ENCODE assay signal across 1 cellular context in the genomic region with DNA sequence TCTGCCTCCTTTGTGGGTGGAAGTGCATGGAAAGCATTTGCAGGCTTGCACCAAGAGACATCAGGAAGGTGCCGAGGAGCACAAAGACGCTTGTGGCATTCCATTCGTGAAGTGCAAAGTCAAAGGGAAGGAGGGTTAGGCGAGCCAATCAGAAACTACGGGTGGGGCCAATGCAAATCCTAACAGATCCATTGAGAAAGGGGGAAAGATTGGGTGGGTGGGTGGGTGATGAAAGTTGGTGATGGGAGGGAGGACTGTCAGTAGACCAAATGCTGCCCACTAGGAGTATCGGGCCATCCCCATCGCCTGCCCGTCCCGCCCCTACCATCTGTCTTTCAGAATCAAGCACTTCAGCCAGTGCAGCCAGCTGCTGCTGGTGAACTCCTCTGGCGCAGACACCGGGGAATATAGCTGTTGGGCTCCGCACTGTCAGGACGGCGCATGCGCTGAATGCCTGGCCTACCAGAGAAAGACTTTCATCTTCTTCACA.
TF ChIP-seq lines count a peak whose summit lies in the region.

No MANE protein-coding gene starts in this region.

TF ChIP-seq in WTC11, 78 proteins besides CTCF, POLR2A, EP300 and RAD21 (continued from another document):
- TF ChIP-seq, protein P1, sequence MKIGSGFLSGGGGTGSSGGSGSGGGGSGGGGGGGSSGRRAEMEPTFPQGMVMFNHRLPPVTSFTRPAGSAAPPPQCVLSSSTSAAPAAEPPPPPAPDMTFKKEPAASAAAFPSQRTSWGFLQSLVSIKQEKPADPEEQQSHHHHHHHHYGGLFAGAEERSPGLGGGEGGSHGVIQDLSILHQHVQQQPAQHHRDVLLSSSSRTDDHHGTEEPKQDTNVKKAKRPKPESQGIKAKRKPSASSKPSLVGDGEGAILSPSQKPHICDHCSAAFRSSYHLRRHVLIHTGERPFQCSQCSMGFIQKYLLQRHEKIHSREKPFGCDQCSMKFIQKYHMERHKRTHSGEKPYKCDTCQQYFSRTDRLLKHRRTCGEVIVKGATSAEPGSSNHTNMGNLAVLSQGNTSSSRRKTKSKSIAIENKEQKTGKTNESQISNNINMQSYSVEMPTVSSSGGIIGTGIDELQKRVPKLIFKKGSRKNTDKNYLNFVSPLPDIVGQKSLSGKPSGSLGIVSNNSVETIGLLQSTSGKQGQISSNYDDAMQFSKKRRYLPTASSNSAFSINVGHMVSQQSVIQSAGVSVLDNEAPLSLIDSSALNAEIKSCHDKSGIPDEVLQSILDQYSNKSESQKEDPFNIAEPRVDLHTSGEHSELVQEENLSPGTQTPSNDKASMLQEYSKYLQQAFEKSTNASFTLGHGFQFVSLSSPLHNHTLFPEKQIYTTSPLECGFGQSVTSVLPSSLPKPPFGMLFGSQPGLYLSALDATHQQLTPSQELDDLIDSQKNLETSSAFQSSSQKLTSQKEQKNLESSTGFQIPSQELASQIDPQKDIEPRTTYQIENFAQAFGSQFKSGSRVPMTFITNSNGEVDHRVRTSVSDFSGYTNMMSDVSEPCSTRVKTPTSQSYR (CRISPR knock-in tag; IDR thresholded peaks at IDR 0.05): no peak
- TF ChIP-seq, protein P2, sequence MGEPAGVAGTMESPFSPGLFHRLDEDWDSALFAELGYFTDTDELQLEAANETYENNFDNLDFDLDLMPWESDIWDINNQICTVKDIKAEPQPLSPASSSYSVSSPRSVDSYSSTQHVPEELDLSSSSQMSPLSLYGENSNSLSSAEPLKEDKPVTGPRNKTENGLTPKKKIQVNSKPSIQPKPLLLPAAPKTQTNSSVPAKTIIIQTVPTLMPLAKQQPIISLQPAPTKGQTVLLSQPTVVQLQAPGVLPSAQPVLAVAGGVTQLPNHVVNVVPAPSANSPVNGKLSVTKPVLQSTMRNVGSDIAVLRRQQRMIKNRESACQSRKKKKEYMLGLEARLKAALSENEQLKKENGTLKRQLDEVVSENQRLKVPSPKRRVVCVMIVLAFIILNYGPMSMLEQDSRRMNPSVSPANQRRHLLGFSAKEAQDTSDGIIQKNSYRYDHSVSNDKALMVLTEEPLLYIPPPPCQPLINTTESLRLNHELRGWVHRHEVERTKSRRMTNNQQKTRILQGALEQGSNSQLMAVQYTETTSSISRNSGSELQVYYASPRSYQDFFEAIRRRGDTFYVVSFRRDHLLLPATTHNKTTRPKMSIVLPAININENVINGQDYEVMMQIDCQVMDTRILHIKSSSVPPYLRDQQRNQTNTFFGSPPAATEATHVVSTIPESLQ (CRISPR knock-in tag; IDR thresholded peaks at IDR 0.05): no peak
- TF ChIP-seq, protein P3, sequence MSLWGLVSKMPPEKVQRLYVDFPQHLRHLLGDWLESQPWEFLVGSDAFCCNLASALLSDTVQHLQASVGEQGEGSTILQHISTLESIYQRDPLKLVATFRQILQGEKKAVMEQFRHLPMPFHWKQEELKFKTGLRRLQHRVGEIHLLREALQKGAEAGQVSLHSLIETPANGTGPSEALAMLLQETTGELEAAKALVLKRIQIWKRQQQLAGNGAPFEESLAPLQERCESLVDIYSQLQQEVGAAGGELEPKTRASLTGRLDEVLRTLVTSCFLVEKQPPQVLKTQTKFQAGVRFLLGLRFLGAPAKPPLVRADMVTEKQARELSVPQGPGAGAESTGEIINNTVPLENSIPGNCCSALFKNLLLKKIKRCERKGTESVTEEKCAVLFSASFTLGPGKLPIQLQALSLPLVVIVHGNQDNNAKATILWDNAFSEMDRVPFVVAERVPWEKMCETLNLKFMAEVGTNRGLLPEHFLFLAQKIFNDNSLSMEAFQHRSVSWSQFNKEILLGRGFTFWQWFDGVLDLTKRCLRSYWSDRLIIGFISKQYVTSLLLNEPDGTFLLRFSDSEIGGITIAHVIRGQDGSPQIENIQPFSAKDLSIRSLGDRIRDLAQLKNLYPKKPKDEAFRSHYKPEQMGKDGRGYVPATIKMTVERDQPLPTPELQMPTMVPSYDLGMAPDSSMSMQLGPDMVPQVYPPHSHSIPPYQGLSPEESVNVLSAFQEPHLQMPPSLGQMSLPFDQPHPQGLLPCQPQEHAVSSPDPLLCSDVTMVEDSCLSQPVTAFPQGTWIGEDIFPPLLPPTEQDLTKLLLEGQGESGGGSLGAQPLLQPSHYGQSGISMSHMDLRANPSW (CRISPR knock-in tag; conservative IDR thresholded peaks at IDR 0.05; ENCODE audit: low read depth): no peak
- TF ChIP-seq, protein P4, sequence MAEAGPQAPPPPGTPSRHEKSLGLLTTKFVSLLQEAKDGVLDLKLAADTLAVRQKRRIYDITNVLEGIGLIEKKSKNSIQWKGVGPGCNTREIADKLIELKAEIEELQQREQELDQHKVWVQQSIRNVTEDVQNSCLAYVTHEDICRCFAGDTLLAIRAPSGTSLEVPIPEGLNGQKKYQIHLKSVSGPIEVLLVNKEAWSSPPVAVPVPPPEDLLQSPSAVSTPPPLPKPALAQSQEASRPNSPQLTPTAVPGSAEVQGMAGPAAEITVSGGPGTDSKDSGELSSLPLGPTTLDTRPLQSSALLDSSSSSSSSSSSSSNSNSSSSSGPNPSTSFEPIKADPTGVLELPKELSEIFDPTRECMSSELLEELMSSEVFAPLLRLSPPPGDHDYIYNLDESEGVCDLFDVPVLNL (CRISPR knock-in tag; IDR thresholded peaks at IDR 0.05; ENCODE audit: borderline replicate concordance, low read depth): no peak
- TF ChIP-seq ATF1 (CRISPR knock-in tag; IDR thresholded peaks at IDR 0.05) (no peak), GABPB1 (CRISPR knock-in tag; IDR thresholded peaks at IDR 0.05) (no peak), CREB1 (CRISPR knock-in tag; IDR thresholded peaks at IDR 0.05) (no peak), SMAD3 (CRISPR knock-in tag; IDR thresholded peaks at IDR 0.05; ENCODE audit: borderline replicate concordance) (no peak), FOXP1 (CRISPR knock-in tag; IDR thresholded peaks at IDR 0.05; ENCODE audit: borderline replicate concordance) (no peak)
- TF ChIP-seq, protein P5, sequence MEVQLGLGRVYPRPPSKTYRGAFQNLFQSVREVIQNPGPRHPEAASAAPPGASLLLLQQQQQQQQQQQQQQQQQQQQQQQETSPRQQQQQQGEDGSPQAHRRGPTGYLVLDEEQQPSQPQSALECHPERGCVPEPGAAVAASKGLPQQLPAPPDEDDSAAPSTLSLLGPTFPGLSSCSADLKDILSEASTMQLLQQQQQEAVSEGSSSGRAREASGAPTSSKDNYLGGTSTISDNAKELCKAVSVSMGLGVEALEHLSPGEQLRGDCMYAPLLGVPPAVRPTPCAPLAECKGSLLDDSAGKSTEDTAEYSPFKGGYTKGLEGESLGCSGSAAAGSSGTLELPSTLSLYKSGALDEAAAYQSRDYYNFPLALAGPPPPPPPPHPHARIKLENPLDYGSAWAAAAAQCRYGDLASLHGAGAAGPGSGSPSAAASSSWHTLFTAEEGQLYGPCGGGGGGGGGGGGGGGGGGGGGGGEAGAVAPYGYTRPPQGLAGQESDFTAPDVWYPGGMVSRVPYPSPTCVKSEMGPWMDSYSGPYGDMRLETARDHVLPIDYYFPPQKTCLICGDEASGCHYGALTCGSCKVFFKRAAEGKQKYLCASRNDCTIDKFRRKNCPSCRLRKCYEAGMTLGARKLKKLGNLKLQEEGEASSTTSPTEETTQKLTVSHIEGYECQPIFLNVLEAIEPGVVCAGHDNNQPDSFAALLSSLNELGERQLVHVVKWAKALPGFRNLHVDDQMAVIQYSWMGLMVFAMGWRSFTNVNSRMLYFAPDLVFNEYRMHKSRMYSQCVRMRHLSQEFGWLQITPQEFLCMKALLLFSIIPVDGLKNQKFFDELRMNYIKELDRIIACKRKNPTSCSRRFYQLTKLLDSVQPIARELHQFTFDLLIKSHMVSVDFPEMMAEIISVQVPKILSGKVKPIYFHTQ (CRISPR knock-in tag; IDR thresholded peaks at IDR 0.05): no peak
- TF ChIP-seq, protein P6, sequence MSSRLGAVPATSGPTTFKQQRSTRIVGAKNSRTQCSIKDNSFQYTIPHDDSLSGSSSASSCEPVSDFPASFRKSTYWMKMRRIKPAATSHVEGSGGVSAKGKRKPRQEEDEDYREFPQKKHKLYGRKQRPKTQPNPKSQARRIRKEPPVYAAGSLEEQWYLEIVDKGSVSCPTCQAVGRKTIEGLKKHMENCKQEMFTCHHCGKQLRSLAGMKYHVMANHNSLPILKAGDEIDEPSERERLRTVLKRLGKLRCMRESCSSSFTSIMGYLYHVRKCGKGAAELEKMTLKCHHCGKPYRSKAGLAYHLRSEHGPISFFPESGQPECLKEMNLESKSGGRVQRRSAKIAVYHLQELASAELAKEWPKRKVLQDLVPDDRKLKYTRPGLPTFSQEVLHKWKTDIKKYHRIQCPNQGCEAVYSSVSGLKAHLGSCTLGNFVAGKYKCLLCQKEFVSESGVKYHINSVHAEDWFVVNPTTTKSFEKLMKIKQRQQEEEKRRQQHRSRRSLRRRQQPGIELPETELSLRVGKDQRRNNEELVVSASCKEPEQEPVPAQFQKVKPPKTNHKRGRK (CRISPR knock-in tag; IDR thresholded peaks at IDR 0.05; ENCODE audit: borderline replicate concordance): no peak
